18 cellular contexts compared by ENCODE assay signal in genomic region chr14:103803661-103804060, GRCh38. TPM values are rescaled to one million over a fixed set of nuclear protein-coding genes. Genes with fewer than 3 reads are reported as not detected.
A peak's percentile ranks its signal among the peaks of the same experiment; 100 is the strongest.
DNase-seq lines count a peak whose midpoint lies in the region; TF ChIP-seq lines count a peak whose summit lies in the region.
"Had no signal": no experiment of that assay in that cellular context is flagged by ENCODE, and none has a peak within 500 bp of the region (broad histone marks: within the 10 kb centered on the region; RNA-seq: fewer than 3 reads in every experiment).

No MANE protein-coding gene starts in this region.

- H3K4me3 ChIP-seq in AG10803 (ENCODE audit: low read length) (no peak overlapping the region), mammary epithelial cell (replicated peaks in 1 of 3; ENCODE audit: insufficient read depth in 1 of 3, low read depth in 2 of 3, low read length in 3 of 3) (no peak overlapping the region), mesendoderm (ENCODE audit: low read length) (no peak overlapping the region)
- H3K4me3 ChIP-seq: ascending aorta, GM23338, lower lobe of right lung, SJSA1, testis had no signal

- no peak overlapping the region for H2BK120ac ChIP-seq in mesendoderm (ENCODE audit: low read depth, low read length)

- H4K20me1 ChIP-seq in mammary epithelial cell (ENCODE audit: insufficient read depth, low read length) = no peaks in the 10 kb centered on the region

- H3K4me2 ChIP-seq in mammary epithelial cell (ENCODE audit: insufficient read depth, low read depth, low read length) (peak overlapping the region; percentile 29), mesendoderm (ENCODE audit: low read length) (no peak overlapping the region)
- H3K4me2 ChIP-seq: GM23338 had no signal

- dilution Hi-C loops in mammary epithelial cell (cut with HindIII; ENCODE audit: low sequenced_read_pairs) = loop anchor here (10.0 kb wide), 1 partner anchor 431 kb away; no protein-coding TSS in a partner anchor

- peak overlapping the region; percentile 22 for H3K27ac ChIP-seq in mammary epithelial cell (ENCODE audit: insufficient read depth, low read depth, low read length)
- H3K27ac ChIP-seq in mesendoderm (ENCODE audit: low read depth, low read length) = no peak overlapping the region
- H3K27ac ChIP-seq: ascending aorta, lower lobe of right lung, SJSA1, testis had no signal

- H3K4me1 ChIP-seq in mammary epithelial cell (ENCODE audit: insufficient read depth, low read length) (peaks cover 30% of the 10 kb centered on the region), mesendoderm (ENCODE audit: control insufficient read depth, low read depth, low read length) (no peaks in the 10 kb centered on the region)
- H3K4me1 ChIP-seq: ascending aorta, testis had no signal

- CTCF ChIA-PET in mammary epithelial cell (lab: Charles Lee; ENCODE audit: low non-redundant PET) = no interaction called here

- no peak overlapping the region for H2BK5ac ChIP-seq in mesendoderm (ENCODE audit: low read length)

- no peak overlapping the region for H3K4ac ChIP-seq in mesendoderm (ENCODE audit: low read depth, low read length)

- TF ChIP-seq CTCF in AG10803 (conservative IDR thresholded peaks at IDR 0.05; ENCODE audit: low read length) = no peak
- no peak for TF ChIP-seq CTCF in mammary epithelial cell (conservative IDR thresholded peaks at IDR 0.05 in 1 of 2, IDR thresholded peaks at IDR 0.05 in 1 of 2; ENCODE audit: extremely low read depth in 1 of 2, insufficient read depth in 1 of 2, low read depth in 1 of 2, low read length in 2 of 2)

- H3K18ac ChIP-seq in mesendoderm (ENCODE audit: low read length) = no peak overlapping the region

- no peaks in the 10 kb centered on the region for H3K27me3 ChIP-seq in mammary epithelial cell (ENCODE audit: insufficient read depth, low read length)
- H3K27me3 ChIP-seq in mesendoderm (ENCODE audit: insufficient read depth, low read length, poor library complexity) = no peaks in the 10 kb centered on the region
- H3K27me3 ChIP-seq: ascending aorta, SJSA1, testis had no signal

- H4K8ac ChIP-seq in mesendoderm (ENCODE audit: low read depth, low read length) = no peak overlapping the region

- H3K79me1 ChIP-seq in mesendoderm (ENCODE audit: low read length) = no peaks in the 10 kb centered on the region

- no peak overlapping the region for H3K9ac ChIP-seq in mammary epithelial cell (ENCODE audit: insufficient read depth, low read length)
- no peak overlapping the region for H3K9ac ChIP-seq in mesendoderm (ENCODE audit: low read length)

- intact Hi-C loops in mammary epithelial cell (cut with micrococcal nuclease) = no loop called here

- H3K56ac ChIP-seq in mesendoderm (ENCODE audit: low read length) = no peak overlapping the region

- DNase-seq in AG10803 (ENCODE audit: low read depth) (peak; percentile 31), M059J (ENCODE audit: low read depth) (peak; percentile 34), mammary epithelial cell (peak; percentile 78), kidney glomerular epithelial cell (lab: John Stamatoyannopoulos, UW) (peak; percentile 36), SW 1271 (lab: John Stamatoyannopoulos, UW) (no peak), mesendoderm (no peak), NCI-H2107 treated with DMSO at 0.1 percent for 48 hours (lab: John Stamatoyannopoulos, UW; ENCODE audit: unreplicated experiment) (no peak)
- no peak for DNase-seq in central memory CD4-positive, alpha-beta T cell
- DNase-seq: DMS 273 treated with DMSO at 0.1 percent for 48 hours, lower lobe of right lung, natural killer cell, NCI-H1417 treated with DMSO at 0.1 percent for 48 hours, NCI-H345, retina, testis had no signal

- H3K23ac ChIP-seq in mesendoderm (ENCODE audit: low read length) = no peak overlapping the region

- H2BK15ac ChIP-seq in mesendoderm (replicated peaks; ENCODE audit: low read depth) = no peak overlapping the region

- BruUV-seq in mammary epithelial cell (replicated peaks; lab: Mats Ljungman, UMichigan) = no TSS peak

- no peaks in the 10 kb centered on the region for H3K9me3 ChIP-seq in mammary epithelial cell (replicated peaks; ENCODE audit: insufficient read depth, low read length)
- H3K9me3 ChIP-seq: ascending aorta, lower lobe of right lung, SJSA1, testis had no signal

- H4K5ac ChIP-seq in mesendoderm (ENCODE audit: low read length) = no peak overlapping the region

- no peak overlapping the region for H2AFZ ChIP-seq in mammary epithelial cell (ENCODE audit: low read depth, low read length)
- H2AFZ ChIP-seq: GM23338 had no signal

- H3K79me2 ChIP-seq in mammary epithelial cell (ENCODE audit: insufficient read depth, low read length) (peaks cover 55% of the 10 kb centered on the region), mesendoderm (ENCODE audit: control insufficient read depth, insufficient read depth, low read length) (no peaks in the 10 kb centered on the region)

- no peak overlapping the region for H2AK5ac ChIP-seq in mesendoderm (ENCODE audit: low read length)

- H3K36me3 ChIP-seq in mammary epithelial cell (ENCODE audit: insufficient read depth, low read length) (no peaks in the 10 kb centered on the region), mesendoderm (ENCODE audit: control insufficient read depth, insufficient read depth, low read length) (no peaks in the 10 kb centered on the region)
- H3K36me3 ChIP-seq: ascending aorta, lower lobe of right lung, SJSA1 had no signal

- in situ Hi-C loops in mammary epithelial cell (cut with MboI; ENCODE audit: low sequenced_read_pairs in 2 of 2) = loop anchor here (10.0 kb wide), 1 partner anchor 181 kb away; no protein-coding TSS in a partner anchor

RNA-seq across cellular contexts. Expression of gene PPP1R13B, which starts 43.7 kb away (rescaled TPM):
- total RNA-seq in M059J (2014; rRNA removed; shearing (Covaris generic)) = 1.6 and 3.1 TPM in 2 replicates
- 10 to 100 TPM in 1 of 2 donors, 1 to 10 TPM in 1; 6.8 to 22.8 TPM for total RNA-seq in mammary epithelial cell
- 6.2 TPM for polyA plus RNA-seq in mammary epithelial cell
- 45.8 TPM for polyA minus RNA-seq in mammary epithelial cell
- polyA plus RNA-seq in mesendoderm (2013, experiment 1 of 2) = 2.9 TPM
- polyA plus RNA-seq in mesendoderm (2013, experiment 2 of 2) = 3.3 TPM

Comparison
In these comparisons a context has a peak if more than half of its experiments do, and no peak if none do; other contexts are left out.
1. DNase-seq: peak in AG10803 (single experiment), M059J (single experiment), mammary epithelial cell (single experiment) and kidney glomerular epithelial cell (single experiment); none in SW 1271 (0 of 2), mesendoderm (single experiment), NCI-H2107 treated with DMSO at 0.1 percent for 48 hours (single experiment) and central memory CD4-positive, alpha-beta T cell (single experiment).